Comparison of ENCODE assay signal across 1 cellular context in the genomic region with DNA sequence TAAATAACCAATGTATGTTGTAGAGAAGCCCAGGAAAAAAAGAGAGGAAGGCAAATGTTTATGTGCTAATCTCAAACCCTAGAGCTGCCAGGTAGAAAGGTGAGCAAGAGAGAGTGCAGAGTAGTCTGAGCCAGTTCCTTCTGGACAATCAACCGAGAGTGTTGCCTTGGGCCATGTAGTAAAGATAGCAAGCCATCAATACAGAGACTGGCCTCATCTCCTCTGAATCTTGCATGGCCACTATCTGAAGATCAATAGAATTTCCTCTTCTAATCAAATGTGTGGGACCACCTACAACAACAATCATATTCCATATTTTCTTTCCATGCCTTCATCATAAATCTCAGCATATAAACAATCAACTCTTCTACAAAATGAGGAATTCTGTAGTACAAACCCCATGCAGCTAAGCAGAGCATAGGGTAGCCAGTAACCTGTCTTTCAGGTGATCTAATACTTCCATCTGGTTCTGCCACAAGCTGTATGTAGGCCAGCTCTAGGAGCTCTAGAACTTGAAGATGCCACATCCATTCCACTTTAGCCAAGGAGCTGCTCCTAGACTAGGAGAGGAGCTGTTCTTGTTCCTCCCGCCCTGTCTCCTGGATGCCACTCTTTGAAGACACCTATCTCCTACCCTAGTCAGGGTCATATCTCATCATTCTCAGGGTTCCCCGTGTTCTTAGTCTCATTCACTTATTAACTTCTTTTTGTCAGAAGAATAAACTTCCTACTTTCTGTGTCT.
TF ChIP-seq lines count a peak whose summit lies in the region.

No MANE protein-coding gene starts in this region.

TF ChIP-seq in HepG2, 621 proteins besides CTCF, POLR2A, EP300 and RAD21 (continued from another document):
- TF ChIP-seq, protein P1, sequence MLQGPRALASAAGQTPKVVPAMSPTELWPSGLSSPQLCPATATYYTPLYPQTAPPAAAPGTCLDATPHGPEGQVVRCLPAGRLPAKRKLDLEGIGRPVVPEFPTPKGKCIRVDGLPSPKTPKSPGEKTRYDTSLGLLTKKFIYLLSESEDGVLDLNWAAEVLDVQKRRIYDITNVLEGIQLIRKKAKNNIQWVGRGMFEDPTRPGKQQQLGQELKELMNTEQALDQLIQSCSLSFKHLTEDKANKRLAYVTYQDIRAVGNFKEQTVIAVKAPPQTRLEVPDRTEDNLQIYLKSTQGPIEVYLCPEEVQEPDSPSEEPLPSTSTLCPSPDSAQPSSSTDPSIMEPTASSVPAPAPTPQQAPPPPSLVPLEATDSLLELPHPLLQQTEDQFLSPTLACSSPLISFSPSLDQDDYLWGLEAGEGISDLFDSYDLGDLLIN (CRISPR knock-in tag; IDR thresholded peaks at IDR 0.05; ENCODE audit: borderline replicate concordance), result no peak
- no peak for TF ChIP-seq SYNCRIP (IDR thresholded peaks at IDR 0.05; ENCODE audit: insufficient read depth, low read depth, low read length)
- no peak for TF ChIP-seq POLR2G (IDR thresholded peaks at IDR 0.05; ENCODE audit: low read depth, low read length)
- TF ChIP-seq, protein P2, sequence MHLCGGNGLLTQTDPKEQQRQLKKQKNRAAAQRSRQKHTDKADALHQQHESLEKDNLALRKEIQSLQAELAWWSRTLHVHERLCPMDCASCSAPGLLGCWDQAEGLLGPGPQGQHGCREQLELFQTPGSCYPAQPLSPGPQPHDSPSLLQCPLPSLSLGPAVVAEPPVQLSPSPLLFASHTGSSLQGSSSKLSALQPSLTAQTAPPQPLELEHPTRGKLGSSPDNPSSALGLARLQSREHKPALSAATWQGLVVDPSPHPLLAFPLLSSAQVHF (CRISPR knock-in tag; IDR thresholded peaks at IDR 0.05), result no peak
- no peak for TF ChIP-seq KDM3A (CRISPR knock-in tag; IDR thresholded peaks at IDR 0.05; ENCODE audit: low read depth)
- TF ChIP-seq NONO (IDR thresholded peaks at IDR 0.05), result no peak
- TF ChIP-seq NONO (CRISPR knock-in tag; conservative IDR thresholded peaks at IDR 0.05), result no peak
- TF ChIP-seq TARDBP (CRISPR knock-in tag; IDR thresholded peaks at IDR 0.05), result no peak
- no peak for TF ChIP-seq STAG1 (CRISPR knock-in tag; IDR thresholded peaks at IDR 0.05)
- TF ChIP-seq NCOR1 (IDR thresholded peaks at IDR 0.05; ENCODE audit: borderline replicate concordance, low read length), result no peak
- TF ChIP-seq SATB2 (CRISPR knock-in tag; IDR thresholded peaks at IDR 0.05), result no peak
